In the genomic region with DNA sequence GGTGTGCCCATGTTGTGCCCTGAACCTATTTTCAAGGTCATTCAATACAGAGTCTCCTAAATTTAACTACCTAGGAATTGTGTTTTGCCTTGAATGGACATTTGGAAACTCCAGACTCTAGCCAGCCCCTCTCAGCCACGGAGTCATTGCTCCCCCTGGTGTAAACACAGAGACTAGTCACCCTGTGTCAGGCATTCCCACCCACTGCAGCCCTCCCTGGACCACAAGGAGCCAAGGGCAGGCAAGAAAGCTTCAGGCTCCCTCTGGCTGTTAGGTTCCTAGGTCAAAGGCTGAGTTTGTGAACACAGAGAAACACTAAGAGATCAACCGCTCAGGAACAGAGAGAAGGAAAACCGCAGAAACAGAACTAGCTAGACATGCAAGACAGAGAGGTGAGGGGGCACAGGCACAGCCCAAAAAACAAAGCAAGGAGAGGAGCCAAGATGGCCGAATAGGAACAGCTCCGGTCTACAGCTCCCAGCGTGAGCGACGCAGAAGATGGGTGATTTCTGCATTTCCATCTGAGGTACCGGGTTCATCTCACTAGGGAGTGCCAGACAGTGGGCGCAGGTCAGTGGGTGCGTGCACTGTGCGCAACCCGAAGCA, we compare ENCODE assay signal across 9 cellular contexts. TPM values are rescaled to one million over a fixed set of nuclear protein-coding genes. Genes with fewer than 3 reads are reported as not detected.
DNase-seq lines count a peak whose midpoint lies in the region; ATAC-seq, FAIRE-seq and TF ChIP-seq lines count a peak whose summit lies in the region.
"Not testable (repeated sequence)": the region's sequence is repeated elsewhere in the genome, so short reads cannot be mapped to it uniquely, and the experiment has no call there.
"Had no signal": no experiment of that assay in that cellular context is flagged by ENCODE, and none has a peak within 500 bp of the region (broad histone marks: within the 10 kb centered on the region; RNA-seq: fewer than 3 reads in every experiment).

No MANE protein-coding gene starts in this region.

- H3K4me3 ChIP-seq in DOHH2 (ENCODE audit: low read length); WI38 (ENCODE audit: low read depth, low read length); endothelial cell of umbilical vein (replicated peaks in 1 of 3; ENCODE audit: insufficient read depth in 1 of 3, low read depth in 1 of 3, low read length in 3 of 3); hepatocyte; neural progenitor cell; aorta (ENCODE audit: low read length in 2 of 2): not testable (repeated sequence)
- H3K4me3 ChIP-seq in HUES6 (ENCODE audit: low read depth, low read length) = peak overlapping the region; percentile 35; the same call in 1 of the 2 replicates

- H3K4me2 ChIP-seq in DOHH2 (ENCODE audit: low read length); endothelial cell of umbilical vein (ENCODE audit: insufficient read depth, low read length); hepatocyte; neural progenitor cell: not testable (repeated sequence)

- not testable (repeated sequence) for H3K4me3 Mint-ChIP-seq in neural progenitor cell

- POLR2A ChIA-PET in endothelial cell of umbilical vein (lab: Charles Lee) = not testable (repeated sequence)

- not testable (repeated sequence) for H3K27me3 Mint-ChIP-seq in neural progenitor cell (ENCODE audit: insufficient read depth, low read depth)

- H3K36me3 Mint-ChIP-seq in neural progenitor cell = not testable (repeated sequence)

- intact Hi-C loops in endothelial cell of umbilical vein (cut with micrococcal nuclease); aorta (cut with DNase I): not testable (repeated sequence)

- not testable (repeated sequence) for H3K27ac Mint-ChIP-seq in neural progenitor cell

- not testable (repeated sequence) for H3K36me3 ChIP-seq in DOHH2 (ENCODE audit: control insufficient read depth, low read length); HUES6 (ENCODE audit: control insufficient read depth, insufficient read depth, low read length); endothelial cell of umbilical vein (ENCODE audit: control insufficient read depth in 2 of 2, extremely low read depth in 1 of 2, insufficient read depth in 2 of 2, low read length in 2 of 2); hepatocyte (replicated peaks; ENCODE audit: insufficient read depth, low read depth); neural progenitor cell; aorta (ENCODE audit: control insufficient read depth in 1 of 2, insufficient read depth in 2 of 2, low read length in 1 of 2)

- H3K27ac ChIP-seq in DOHH2 (ENCODE audit: low read depth, low read length); HUES6 (ENCODE audit: low read depth, low read length); endothelial cell of umbilical vein (ENCODE audit: insufficient read depth, low read depth, low read length); hepatocyte; neural progenitor cell; aorta (ENCODE audit: low read depth in 1 of 2, low read length in 2 of 2): not testable (repeated sequence)

- CTCF ChIA-PET in endothelial cell of umbilical vein (lab: Charles Lee) = interaction anchor here (0.6 to 2.3 kb wide), 3 partner anchors 170 to 1921 kb away, joined by 3 to 12 read pairs (median 3); no protein-coding TSS in a partner anchor

- dilution Hi-C loops in endothelial cell of umbilical vein (cut with MboI; ENCODE audit: extremely low pct_ligation_motif_present, low sequenced_read_pairs) = not testable (repeated sequence)

- H3K9ac ChIP-seq in HUES6 (ENCODE audit: low read length); endothelial cell of umbilical vein (replicated peaks; ENCODE audit: extremely low read depth, insufficient read depth, low read length); neural progenitor cell: not testable (repeated sequence)

- not testable (repeated sequence) for H3K9me3 ChIP-seq in DOHH2 (ENCODE audit: control insufficient read depth, insufficient read depth, low read length); HUES6 (ENCODE audit: control insufficient read depth, insufficient read depth, low read depth, low read length); endothelial cell of umbilical vein (replicated peaks; ENCODE audit: control insufficient read depth, insufficient read depth, low read length); hepatocyte (ENCODE audit: low read depth); neural progenitor cell (ENCODE audit: low read depth); aorta (ENCODE audit: control insufficient read depth, low read length)

- H3K9me2 ChIP-seq in DOHH2 (replicated peaks; ENCODE audit: control insufficient read depth, low read length); hepatocyte (replicated peaks; ENCODE audit: insufficient read depth): not testable (repeated sequence)

- not testable (repeated sequence) for H2AFZ ChIP-seq in endothelial cell of umbilical vein (ENCODE audit: low read depth, low read length); hepatocyte; neural progenitor cell (replicated peaks)

- not testable (repeated sequence) for H3K4me1 Mint-ChIP-seq in neural progenitor cell

- H3K79me2 ChIP-seq in DOHH2 (ENCODE audit: control insufficient read depth, low read length); endothelial cell of umbilical vein (ENCODE audit: control insufficient read depth, insufficient read depth, low read length); hepatocyte; neural progenitor cell (ENCODE audit: low read depth): not testable (repeated sequence)

- not testable (repeated sequence) for H3K27me3 ChIP-seq in DOHH2 (ENCODE audit: control insufficient read depth, low read length); HUES6 (ENCODE audit: control insufficient read depth, insufficient read depth, low read length); endothelial cell of umbilical vein (ENCODE audit: control insufficient read depth in 2 of 2, insufficient read depth in 2 of 2, low read length in 2 of 2); hepatocyte; neural progenitor cell; aorta (ENCODE audit: control insufficient read depth in 1 of 2, insufficient read depth in 2 of 2, low read length in 1 of 2)

- BruUV-seq in endothelial cell of umbilical vein (replicated peaks; lab: Mats Ljungman, UMichigan) = not testable (repeated sequence)

- WGBS in hepatocyte (ENCODE audit: low lambda C conversion rate, missing lambda C conversion rate) = 90% methylated on average over 13 of the region's 13 CpGs
- 80 to 86% methylated on average over 10 to 13 of the region's 13 CpGs for WGBS in aorta, 2 donors

- not testable (repeated sequence) for H3K9me1 ChIP-seq in endothelial cell of umbilical vein (replicated peaks; ENCODE audit: control insufficient read depth, extremely low read depth, insufficient read depth, low read length)

- not testable (repeated sequence) for TF ChIP-seq POLR2A in endothelial cell of umbilical vein (IDR thresholded peaks at IDR 0.05; ENCODE audit: low read depth, low read length)

- peak; percentile 24 for TF ChIP-seq CTCF in DOHH2 (IDR thresholded peaks at IDR 0.05; ENCODE audit: low read depth, low read length, poor library complexity, severe bottlenecking)
- peak; percentile 27; the same call in 1 of the 2 replicates for TF ChIP-seq CTCF in WI38 (IDR thresholded peaks at IDR 0.05; ENCODE audit: low read depth, low read length)
- peak; percentile 6 to 20 for TF ChIP-seq CTCF in endothelial cell of umbilical vein (IDR thresholded peaks at IDR 0.05; ENCODE audit: extremely low read depth in 1 of 2, insufficient read depth in 1 of 2, low read depth in 1 of 2, low read length in 2 of 2)
- TF ChIP-seq CTCF in hepatocyte (IDR thresholded peaks at IDR 0.05; ENCODE audit: poor library complexity) = peak; percentile 27
- TF ChIP-seq CTCF in neural progenitor cell (IDR thresholded peaks at IDR 0.05) = peak; percentile 45

- not testable (repeated sequence) for FAIRE-seq in endothelial cell of umbilical vein (lab: Jason Lieb, UNC)

- DNase-seq in NCI-H82 (lab: John Stamatoyannopoulos, UW) (peak; percentile 73), neural progenitor cell (ENCODE audit: low spot score) (peak; percentile 46)
- not testable (repeated sequence) for DNase-seq in endothelial cell of umbilical vein (ENCODE audit: low read depth, low spot score); hepatocyte (ENCODE audit: low spot score); aorta

- H3F3A ChIP-seq in DOHH2 (ENCODE audit: control insufficient read depth, insufficient read depth); neural progenitor cell (ENCODE audit: low read depth): not testable (repeated sequence)

- not testable (repeated sequence) for H4K20me1 ChIP-seq in DOHH2 (ENCODE audit: control insufficient read depth, insufficient read depth, low read depth, low read length); endothelial cell of umbilical vein (replicated peaks; ENCODE audit: control insufficient read depth, extremely low read depth, insufficient read depth, low read length); hepatocyte (ENCODE audit: insufficient read depth, poor library complexity, severe bottlenecking); neural progenitor cell (ENCODE audit: low read depth)

- peak; percentile 82 for ATAC-seq in aorta (ENCODE audit: low FRiP score)

- H3K9me3 Mint-ChIP-seq in neural progenitor cell = not testable (repeated sequence)

- H3K4me1 ChIP-seq in DOHH2 (ENCODE audit: control insufficient read depth, low read length); HUES6 (ENCODE audit: control insufficient read depth, insufficient read depth, low read length); endothelial cell of umbilical vein (ENCODE audit: control insufficient read depth, extremely low read depth, insufficient read depth, low read length); hepatocyte (ENCODE audit: insufficient read depth); neural progenitor cell; aorta (ENCODE audit: control insufficient read depth in 1 of 2, insufficient read depth in 2 of 2, low read length in 2 of 2): not testable (repeated sequence)

RNA-seq across cellular contexts. Expression of a gene that starts 32.7 kb away (rescaled TPM):
- not detected in 2 replicates for total RNA-seq in endothelial cell of umbilical vein
- polyA plus RNA-seq in endothelial cell of umbilical vein = not detected in 2 replicates
- polyA plus RNA-seq in endothelial cell of umbilical vein (2011; cell fraction: cytosol; rRNA removed) = not detected in 2 replicates
- not detected in 2 replicates for polyA plus RNA-seq in endothelial cell of umbilical vein (2011; cell fraction: nucleus; rRNA removed)
- polyA plus RNA-seq in endothelial cell of umbilical vein (2012) = not detected in 2 replicates
- not detected in 2 replicates for polyA minus RNA-seq in endothelial cell of umbilical vein
- not detected for polyA minus RNA-seq in endothelial cell of umbilical vein (2011; cell fraction: cytosol; rRNA and poly(A)+ RNA removed)
- not detected in 2 replicates for polyA minus RNA-seq in endothelial cell of umbilical vein (2011; cell fraction: nucleus; rRNA and poly(A)+ RNA removed)
- not detected in 2 replicates for total RNA-seq in hepatocyte
- not detected in 2 replicates for polyA plus RNA-seq in hepatocyte
- total RNA-seq in neural progenitor cell (ENCODE audit: low replicate concordance) = 0.12 TPM in 1 of 2 replicates, not detected in the other
- under 1 TPM in 1 of 2 donors, not detected in 1; 0.48 TPM for total RNA-seq in aorta
- 1 to 10 TPM in 1 of 2 donors, under 1 TPM in 1; 0.28 to 2.6 TPM for polyA plus RNA-seq in aorta
- total RNA-seq: activated CD4-positive, alpha-beta memory T cell treated with anti-CD3 and anti-CD28 coated beads for 36 hours had no signal
